Comparison of ENCODE assay signal across 22 cellular contexts in the genomic region with DNA sequence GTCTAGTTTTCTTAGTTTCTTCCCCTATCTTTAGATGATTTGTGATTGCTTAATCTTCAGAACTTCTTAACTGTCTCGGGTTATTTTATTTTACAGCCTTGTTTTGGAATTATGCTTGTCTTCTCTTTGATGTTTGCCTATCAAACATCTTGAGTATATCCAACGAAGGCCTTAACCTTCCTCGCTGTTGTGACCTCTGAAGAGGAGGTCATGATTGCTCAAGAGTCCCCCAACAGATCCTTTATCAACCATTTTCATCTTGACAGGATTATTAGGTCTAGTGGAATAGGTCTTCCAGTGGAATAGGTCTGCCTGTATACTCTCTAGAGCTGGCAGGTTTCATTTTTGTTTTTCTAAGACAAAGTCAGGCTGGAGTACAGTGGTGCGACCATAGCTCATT.
"Had no signal": no experiment of that assay in that cellular context is flagged by ENCODE, and none has a peak within 500 bp of the region (broad histone marks: within the 10 kb centered on the region; RNA-seq: fewer than 3 reads in every experiment).

No MANE protein-coding gene starts in this region.

- ATAC-seq: activated naive CD4-positive, alpha-beta T cell treated with anti-CD3 and anti-CD28 coated beads, Interleukin-2, amount 50 U/mL, for 72 hours; activated naive CD8-positive, alpha-beta T cell treated with anti-CD3 and anti-CD28 coated beads, Interleukin-2, amount 50 U/mL, for 24 hours; activated T-cell treated with anti-CD3 and anti-CD28 coated beads, Interleukin-2, amount 50 U/mL, for 4 hours; PC-3; WTC11 had no signal

- FAIRE-seq: RCC 7860 had no signal

- DNase-seq: activated CD4-positive, alpha-beta T cell treated with anti-CD3 and anti-CD28 coated beads for 1 hour; activated CD4-positive, alpha-beta T cell treated with anti-CD3 and anti-CD28 coated beads, Interleukin-2, amount 10 ng/mL, durations not matched to agents 24 days and 14 days; activated CD4-positive, alpha-beta T cell treated with anti-CD3 and anti-CD28 coated beads, Interleukin-2, amount 50 U/mL, for 48 hours; activated CD8-positive, alpha-beta memory T cell treated with anti-CD3 and anti-CD28 coated beads for 24 hours; activated effector memory CD4-positive, alpha-beta T cell treated with anti-CD3 and anti-CD28 coated beads, Interleukin-2, amount 50 U/mL, for 16 hours; activated naive CD4-positive, alpha-beta T cell treated with Interleukin-2 at 50 U/mL for 16 hours; activated naive CD8-positive, alpha-beta T cell treated with anti-CD3 and anti-CD28 coated beads, Interleukin-2, amount 50 U/mL, for 24 hours; activated T-cell treated with anti-CD3 and anti-CD28 coated beads, Interleukin-2, amount 50 U/mL, for 4 hours; caudate nucleus; Karpas-422; MM.1S; NCI-H1105; NCI-H1436; NCI-H1694 treated with DMSO at 0.1 percent for 48 hours; NCI-H2081; NCI-H510A treated with DMSO at 0.1 percent for 48 hours; NCI-H69; PC-3; SHP77 treated with DMSO at 0.1 percent for 48 hours had no signal
